In the genomic region with DNA sequence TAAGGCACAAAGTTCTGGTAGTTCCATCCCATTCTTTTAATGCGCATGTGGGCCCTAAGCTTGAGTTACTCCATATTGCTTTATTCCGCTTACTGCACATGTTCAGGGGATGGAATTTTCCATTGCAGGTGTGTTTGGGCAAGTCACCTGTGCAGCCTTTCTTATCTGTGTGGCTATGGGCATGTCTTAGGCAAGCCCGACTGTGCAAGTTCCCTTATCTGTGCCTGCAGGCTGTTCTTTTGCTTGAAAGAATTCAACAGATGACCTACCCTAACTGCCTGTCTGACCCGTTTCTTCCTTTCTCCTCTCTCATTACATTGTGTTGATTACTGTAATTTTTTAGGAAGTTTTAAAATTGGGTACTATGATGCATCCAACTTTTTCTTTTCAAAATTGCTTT, we compare ENCODE assay signal across 28 cellular contexts.
DNase-seq lines count a peak whose midpoint lies in the region; ATAC-seq, FAIRE-seq and TF ChIP-seq lines count a peak whose summit lies in the region.
"Had no signal": no experiment of that assay in that cellular context is flagged by ENCODE, and none has a peak within 500 bp of the region (broad histone marks: within the 10 kb centered on the region; RNA-seq: fewer than 3 reads in every experiment).

No MANE protein-coding gene starts in this region.

- no peaks in the 10 kb centered on the region for H3K9me2 ChIP-seq in Karpas-422 (replicated peaks; ENCODE audit: insufficient read depth, low read length)

- H4K20me1 ChIP-seq in keratinocyte (ENCODE audit: control insufficient read depth, extremely low read depth, insufficient read depth, low read length), result no peaks in the 10 kb centered on the region
- no peaks in the 10 kb centered on the region; the same call in 1 of the 2 replicates for H4K20me1 ChIP-seq in Karpas-422 (ENCODE audit: insufficient read depth, low read depth, low read length)

- no peak overlapping the region for H3K4me3 ChIP-seq in bronchial epithelial cell (ENCODE audit: low read depth, low read length)
- no peak overlapping the region for H3K4me3 ChIP-seq in keratinocyte (ENCODE audit: control insufficient read depth in 2 of 3, extremely low read depth in 1 of 3, insufficient read depth in 2 of 3, low read depth in 1 of 3, low read length in 3 of 3)
- H3K4me3 ChIP-seq in Karpas-422 (ENCODE audit: low read length), result no peak overlapping the region
- no peak overlapping the region for H3K4me3 ChIP-seq in heart left ventricle
- H3K4me3 ChIP-seq: A549, sigmoid colon, SJSA1, vagina had no signal

- no peaks in the 10 kb centered on the region for H3K79me2 ChIP-seq in keratinocyte (ENCODE audit: control insufficient read depth, insufficient read depth, low read length)
- H3K79me2 ChIP-seq in Karpas-422 (ENCODE audit: low read length), result no peaks in the 10 kb centered on the region
- H3K79me2 ChIP-seq: parathyroid adenoma had no signal

- intact Hi-C loops in heart left ventricle (cut with DNase I), result no loop called here

- H3K27ac ChIP-seq in keratinocyte (ENCODE audit: control insufficient read depth, insufficient read depth, low read length), result no peak overlapping the region
- H3K27ac ChIP-seq in Karpas-422 (ENCODE audit: low read length), result no peak overlapping the region
- no peak overlapping the region for H3K27ac ChIP-seq in heart left ventricle
- H3K27ac ChIP-seq: A549, parathyroid adenoma, sigmoid colon, SJSA1, vagina had no signal

- DNase-seq in ELF-1 (ENCODE audit: low read depth, low spot score), result peak; percentile 52
- peak; percentile 6 for DNase-seq in NCI-H2171 (lab: John Stamatoyannopoulos, UW)
- DNase-seq in bronchial epithelial cell (ENCODE audit: low read depth), result peak; percentile 84
- peak; percentile 59 for DNase-seq in keratinocyte (ENCODE audit: low read depth, low spot score)
- no peak for DNase-seq in Karpas-422
- DNase-seq in epidermal melanocyte (ENCODE audit: insufficient read length, low spot score), result no peak
- no peak for DNase-seq in heart left ventricle
- DNase-seq: activated CD8-positive, alpha-beta T cell treated with anti-CD3 and anti-CD28 coated beads for 36 hours; activated naive CD8-positive, alpha-beta T cell treated with anti-CD3 and anti-CD28 coated beads for 36 hours; activated T-cell treated with anti-CD3 and anti-CD28 coated beads for 4 hours; AML-193; aorta; CD8-positive, alpha-beta T cell; cerebellar nuclear complex; GOT3; head of caudate nucleus; NCI-H1105; NCI-H187 treated with DMSO at 0.1 percent for 48 hours; NCI-H69; RPMI8226; sigmoid colon; stimulated activated naive CD4-positive, alpha-beta T cell had no signal

- H3K4me1 ChIP-seq in keratinocyte (ENCODE audit: control insufficient read depth, extremely low read depth, insufficient read depth, low read length), result no peaks in the 10 kb centered on the region
- no peaks in the 10 kb centered on the region for H3K4me1 ChIP-seq in Karpas-422 (ENCODE audit: low read length)
- no peaks in the 10 kb centered on the region for H3K4me1 ChIP-seq in heart left ventricle
- H3K4me1 ChIP-seq: A549, parathyroid adenoma, sigmoid colon, SJSA1, vagina had no signal

- FAIRE-seq in bronchial epithelial cell (lab: Jason Lieb, UNC), result no peak
- FAIRE-seq in keratinocyte (lab: Jason Lieb, UNC), result peak; percentile 97
- FAIRE-seq: A549, TTC549 had no signal

- H3K27me3 ChIP-seq in bronchial epithelial cell (ENCODE audit: control insufficient read depth, insufficient read depth, low read length), result no peaks in the 10 kb centered on the region
- no peaks in the 10 kb centered on the region for H3K27me3 ChIP-seq in keratinocyte (ENCODE audit: control insufficient read depth, extremely low read depth, insufficient read depth, low read length)
- H3K27me3 ChIP-seq in Karpas-422 (ENCODE audit: low read length), result no peaks in the 10 kb centered on the region
- no peaks in the 10 kb centered on the region for H3K27me3 ChIP-seq in heart left ventricle
- H3K27me3 ChIP-seq: sigmoid colon, SJSA1, vagina had no signal

- no peak overlapping the region for H3K9ac ChIP-seq in keratinocyte (ENCODE audit: control insufficient read depth, extremely low read depth, insufficient read depth, low read length)
- no peak overlapping the region for H3K9ac ChIP-seq in Karpas-422 (ENCODE audit: low read length)
- H3K9ac ChIP-seq: parathyroid adenoma had no signal

- H3K4me2 ChIP-seq in keratinocyte (ENCODE audit: control insufficient read depth, extremely low read depth, insufficient read depth, low read depth, low read length), result no peak overlapping the region
- no peak overlapping the region for H3K4me2 ChIP-seq in Karpas-422 (ENCODE audit: low read depth, low read length, poor library complexity, severe bottlenecking)
- H3K4me2 ChIP-seq: A549 had no signal

- WGBS in heart left ventricle, 4 donors, result 82 to 92% (median 89%) methylated on average over 4 of the region's 4 CpGs

- H3K9me3 ChIP-seq in keratinocyte (ENCODE audit: control insufficient read depth, low read depth, low read length) (peaks cover 3% of the 10 kb centered on the region), Karpas-422 (ENCODE audit: low read length) (no peaks in the 10 kb centered on the region), heart left ventricle (peaks cover 0 to 3% (median 0%) of the 10 kb centered on the region in 12 donors)
- H3K9me3 ChIP-seq: A549, sigmoid colon, SJSA1, vagina had no signal

- ATAC-seq in GM21723 (IDR thresholded peaks at IDR 0.05; ENCODE audit: unreplicated experiment) (no peak), heart left ventricle (no peak)
- ATAC-seq: A549; activated CD8-positive, alpha-beta T cell treated with anti-CD3 and anti-CD28 coated beads for 36 hours; CD8-positive, alpha-beta T cell had no signal

- no peak for TF ChIP-seq POLR2A in heart left ventricle (IDR thresholded peaks at IDR 0.05)

- no peaks in the 10 kb centered on the region for H3K36me3 ChIP-seq in bronchial epithelial cell (ENCODE audit: control insufficient read depth, insufficient read depth, low read length)
- H3K36me3 ChIP-seq in keratinocyte (ENCODE audit: control insufficient read depth in 2 of 2, extremely low read depth in 1 of 2, insufficient read depth in 2 of 2, low read length in 2 of 2), result no peaks in the 10 kb centered on the region
- no peaks in the 10 kb centered on the region for H3K36me3 ChIP-seq in Karpas-422 (ENCODE audit: insufficient read depth, low read length)
- no peaks in the 10 kb centered on the region for H3K36me3 ChIP-seq in heart left ventricle
- H3K36me3 ChIP-seq: sigmoid colon, SJSA1, vagina had no signal

- dilution Hi-C loops in keratinocyte (cut with MboI; ENCODE audit: extremely low pct_ligation_motif_present, low sequenced_read_pairs), result no loop called here

- H2AFZ ChIP-seq in keratinocyte (ENCODE audit: control insufficient read depth, low read length) (no peak overlapping the region), Karpas-422 (ENCODE audit: low read length) (no peak overlapping the region)
- H2AFZ ChIP-seq: parathyroid adenoma had no signal

- no peaks in the 10 kb centered on the region for H3K9me1 ChIP-seq in keratinocyte (ENCODE audit: control insufficient read depth, extremely low read depth, insufficient read depth, low read length)

- TF ChIP-seq CTCF in bronchial epithelial cell (IDR thresholded peaks at IDR 0.05; ENCODE audit: insufficient read depth, low read length, severe bottlenecking), result no peak
- no peak for TF ChIP-seq CTCF in keratinocyte (optimal IDR thresholded peaks at IDR 0.05 in 1 of 3, IDR thresholded peaks at IDR 0.05 in 1 of 3, conservative IDR thresholded peaks at IDR 0.05 in 1 of 3; ENCODE audit: extremely low read depth in 1 of 3, insufficient read depth in 2 of 3, low read length in 3 of 3)
- no peak for TF ChIP-seq CTCF in heart left ventricle (IDR thresholded peaks at IDR 0.05)

Comparison
In these comparisons a context has a peak if more than half of its experiments do, and no peak if none do; other contexts are left out.
1. DNase-seq: peak in ELF-1 (single experiment), NCI-H2171 (single experiment), bronchial epithelial cell (single experiment) and keratinocyte (single experiment); none in Karpas-422 (single experiment), epidermal melanocyte (single experiment) and heart left ventricle (0 of 5).